1 cellular context compared by ENCODE assay signal in genomic region chr7:21867816-21868646, GRCh38.
TF ChIP-seq lines count a peak whose summit lies in the region.

No MANE protein-coding gene starts in this region.

TF ChIP-seq in IMR-90, 13 proteins besides CTCF, POLR2A, EP300 and RAD21 (continued from another document):
- no peak for TF ChIP-seq RFX5 (IDR thresholded peaks at IDR 0.05; ENCODE audit: low read depth, low read length)
